ENCODE assay signal across 9 cellular contexts in genomic region chr12:121990692-121991603, GRCh38. TPM values are rescaled to one million over a fixed set of nuclear protein-coding genes. Genes with fewer than 3 reads are reported as not detected.
DNase-seq lines count a peak whose midpoint lies in the region; ATAC-seq and TF ChIP-seq lines count a peak whose summit lies in the region.
"Had no signal": no experiment of that assay in that cellular context is flagged by ENCODE, and none has a peak within 500 bp of the region (broad histone marks: within the 10 kb centered on the region; RNA-seq: fewer than 3 reads in every experiment).

No MANE protein-coding gene starts in this region.

- H2AFZ ChIP-seq in mesenchymal stem cell (ENCODE audit: low read depth, low read length) = no peak overlapping the region

- H3K9me3 ChIP-seq in mesenchymal stem cell (ENCODE audit: control insufficient read depth, low read length) = no peaks in the 10 kb centered on the region

- no peaks in the 10 kb centered on the region for H3K27me3 ChIP-seq in mesenchymal stem cell (ENCODE audit: control insufficient read depth in 1 of 2, insufficient read depth in 1 of 2, low read length in 2 of 2)

- no peak overlapping the region for H3K23ac ChIP-seq in mesenchymal stem cell (ENCODE audit: low read length in 2 of 2)

- peak overlapping the region in 1 of 2 experiments; percentile 26 for H3K4ac ChIP-seq in mesenchymal stem cell (ENCODE audit: low read depth in 1 of 2, low read length in 2 of 2)

- no peak overlapping the region for H4K8ac ChIP-seq in mesenchymal stem cell (ENCODE audit: low read length)

- peak overlapping the region in 1 of 2 experiments; percentile 54 for H3K18ac ChIP-seq in mesenchymal stem cell (ENCODE audit: low read depth in 1 of 2, low read length in 2 of 2)

- WGBS in mesenchymal stem cell = 90% methylated on average over 9 of the region's 10 CpGs

- DNase-seq in mesenchymal stem cell (no peak), UCSD-AML1 (lab: John Stamatoyannopoulos, UW; ENCODE audit: unreplicated experiment) (no peak), NCI-H146 (lab: John Stamatoyannopoulos, UW) (no peak), NOMO-1 treated with dmso at 0.1 percent for 144 hours (lab: John Stamatoyannopoulos, UW; ENCODE audit: unreplicated experiment) (no peak), NCI-H187 treated with DMSO at 0.1 percent for 48 hours (lab: John Stamatoyannopoulos, UW) (no peak)

- ATAC-seq in GM18505 (IDR thresholded peaks at IDR 0.05; ENCODE audit: unreplicated experiment) (peak; percentile 54), GM21515 (IDR thresholded peaks at IDR 0.05; ENCODE audit: unreplicated experiment) (peak; percentile 50), HG03571 (IDR thresholded peaks at IDR 0.05; ENCODE audit: unreplicated experiment) (peak; percentile 50)

- no peak overlapping the region for H3K14ac ChIP-seq in mesenchymal stem cell (ENCODE audit: low read length in 2 of 2)

- peaks cover 9% of the 10 kb centered on the region for H3K4me1 ChIP-seq in mesenchymal stem cell (ENCODE audit: control insufficient read depth, insufficient read depth, low read depth, low read length)

- H2BK120ac ChIP-seq in mesenchymal stem cell (ENCODE audit: low read depth, low read length) = no peak overlapping the region

- peaks cover 0 to 2% of the 10 kb centered on the region in 2 experiments for H3K36me3 ChIP-seq in mesenchymal stem cell (ENCODE audit: control insufficient read depth in 1 of 2, insufficient read depth in 2 of 2, low read depth in 1 of 2, low read length in 2 of 2)

- H2AK5ac ChIP-seq in mesenchymal stem cell (ENCODE audit: low read length, severe bottlenecking) = peak overlapping the region; percentile 14

- no peak overlapping the region for H2BK15ac ChIP-seq in mesenchymal stem cell (ENCODE audit: low read depth, poor library complexity, severe bottlenecking)

- no peak for TF ChIP-seq POLR2A in GM18505 (IDR thresholded peaks at IDR 0.05; ENCODE audit: borderline replicate concordance, extremely low read depth, insufficient read depth, insufficient read length)

- no peak overlapping the region for H2BK5ac ChIP-seq in mesenchymal stem cell (ENCODE audit: low read depth, low read length, poor library complexity, severe bottlenecking)

- no peak overlapping the region for H3K27ac ChIP-seq in mesenchymal stem cell (ENCODE audit: low read length, poor library complexity, severe bottlenecking)
- H3K27ac ChIP-seq: KMS-11 had no signal

- no peak overlapping the region for H4K91ac ChIP-seq in mesenchymal stem cell (ENCODE audit: low read length)

- peak overlapping the region in 1 of 2 experiments; percentile 11 for H2BK12ac ChIP-seq in mesenchymal stem cell (ENCODE audit: low read length in 2 of 2)

- H3K9ac ChIP-seq in mesenchymal stem cell (ENCODE audit: low read length) = no peak overlapping the region
- H3K9ac ChIP-seq: KMS-11 had no signal

- no peak overlapping the region for H3K4me3 ChIP-seq in mesenchymal stem cell (ENCODE audit: insufficient read depth in 1 of 2, low read depth in 1 of 2, low read length in 2 of 2)

- H3K4me2 ChIP-seq in mesenchymal stem cell (ENCODE audit: low read length, poor library complexity, severe bottlenecking) = no peak overlapping the region
- H3K4me2 ChIP-seq: KMS-11 had no signal

- H3K79me1 ChIP-seq in mesenchymal stem cell (replicated peaks; ENCODE audit: low read length, poor library complexity, severe bottlenecking) = no peaks in the 10 kb centered on the region

RNA-seq across cellular contexts. Expression of gene BCL7A, which starts 30.7 kb away (rescaled TPM):
- 6.3 TPM for polyA plus RNA-seq in mesenchymal stem cell (2013, experiment 1 of 2)
- polyA plus RNA-seq in mesenchymal stem cell (2013, experiment 2 of 2) = 5.9 TPM
